In the genomic region with DNA sequence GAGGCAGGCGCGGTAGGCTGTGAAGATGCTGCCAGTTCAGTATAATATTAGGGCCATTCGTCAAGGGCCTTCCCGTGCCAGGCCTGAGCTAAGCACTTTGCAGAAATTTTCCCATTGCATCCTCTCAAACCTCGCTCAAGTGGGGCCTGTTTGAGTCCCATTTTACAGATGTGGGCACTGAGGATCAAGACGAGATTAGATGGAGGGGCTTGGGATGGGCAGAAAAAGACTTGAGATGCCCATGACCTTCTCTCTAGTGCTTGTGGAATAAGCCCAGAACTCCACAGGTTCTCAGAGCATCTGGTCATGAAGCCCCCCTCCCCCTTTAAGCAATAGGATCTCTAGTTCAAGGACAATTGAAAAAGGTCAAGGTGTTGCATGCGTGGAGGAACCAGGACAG, we compare ENCODE assay signal across 1 cellular context.
TF ChIP-seq lines count a peak whose summit lies in the region.

No MANE protein-coding gene starts in this region.

TF ChIP-seq in SK-N-SH, 30 proteins besides CTCF, POLR2A, EP300 and RAD21 (continued from another document):
- TF ChIP-seq, protein P1, sequence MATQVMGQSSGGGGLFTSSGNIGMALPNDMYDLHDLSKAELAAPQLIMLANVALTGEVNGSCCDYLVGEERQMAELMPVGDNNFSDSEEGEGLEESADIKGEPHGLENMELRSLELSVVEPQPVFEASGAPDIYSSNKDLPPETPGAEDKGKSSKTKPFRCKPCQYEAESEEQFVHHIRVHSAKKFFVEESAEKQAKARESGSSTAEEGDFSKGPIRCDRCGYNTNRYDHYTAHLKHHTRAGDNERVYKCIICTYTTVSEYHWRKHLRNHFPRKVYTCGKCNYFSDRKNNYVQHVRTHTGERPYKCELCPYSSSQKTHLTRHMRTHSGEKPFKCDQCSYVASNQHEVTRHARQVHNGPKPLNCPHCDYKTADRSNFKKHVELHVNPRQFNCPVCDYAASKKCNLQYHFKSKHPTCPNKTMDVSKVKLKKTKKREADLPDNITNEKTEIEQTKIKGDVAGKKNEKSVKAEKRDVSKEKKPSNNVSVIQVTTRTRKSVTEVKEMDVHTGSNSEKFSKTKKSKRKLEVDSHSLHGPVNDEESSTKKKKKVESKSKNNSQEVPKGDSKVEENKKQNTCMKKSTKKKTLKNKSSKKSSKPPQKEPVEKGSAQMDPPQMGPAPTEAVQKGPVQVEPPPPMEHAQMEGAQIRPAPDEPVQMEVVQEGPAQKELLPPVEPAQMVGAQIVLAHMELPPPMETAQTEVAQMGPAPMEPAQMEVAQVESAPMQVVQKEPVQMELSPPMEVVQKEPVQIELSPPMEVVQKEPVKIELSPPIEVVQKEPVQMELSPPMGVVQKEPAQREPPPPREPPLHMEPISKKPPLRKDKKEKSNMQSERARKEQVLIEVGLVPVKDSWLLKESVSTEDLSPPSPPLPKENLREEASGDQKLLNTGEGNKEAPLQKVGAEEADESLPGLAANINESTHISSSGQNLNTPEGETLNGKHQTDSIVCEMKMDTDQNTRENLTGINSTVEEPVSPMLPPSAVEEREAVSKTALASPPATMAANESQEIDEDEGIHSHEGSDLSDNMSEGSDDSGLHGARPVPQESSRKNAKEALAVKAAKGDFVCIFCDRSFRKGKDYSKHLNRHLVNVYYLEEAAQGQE (IDR thresholded peaks at IDR 0.05; ENCODE audit: low read depth, low read length) = no peak
- no peak for TF ChIP-seq NFIC (IDR thresholded peaks at IDR 0.05; ENCODE audit: borderline replicate concordance)
